In genomic region chr15:71352765-71353164, GRCh38 we compare ENCODE assay signal across 21 cellular contexts.
DNase-seq lines count a peak whose midpoint lies in the region; ATAC-seq and TF ChIP-seq lines count a peak whose summit lies in the region.
"Had no signal": no experiment of that assay in that cellular context is flagged by ENCODE, and none has a peak within 500 bp of the region (broad histone marks: within the 10 kb centered on the region; RNA-seq: fewer than 3 reads in every experiment).

No MANE protein-coding gene starts in this region.

- H3K4me3 ChIP-seq in RWPE2 (ENCODE audit: severe bottlenecking): no peak overlapping the region
- H3K4me3 ChIP-seq in naive thymus-derived CD4-positive, alpha-beta T cell (ENCODE audit: low read length): no peak overlapping the region
- H3K4me3 ChIP-seq: GM12878, GM23248, HAP-1 had no signal

- H3K27ac Mint-ChIP-seq in endothelial cell (ENCODE audit: unreplicated experiment): peak overlapping the region; percentile 55
- H3K27ac Mint-ChIP-seq in naive thymus-derived CD4-positive, alpha-beta T cell: no peak overlapping the region
- H3K27ac Mint-ChIP-seq: CD8-positive, alpha-beta memory T cell; IgD-negative memory B cell had no signal

- intact Hi-C loops in naive thymus-derived CD4-positive, alpha-beta T cell (cut with micrococcal nuclease): no loop called here

- POLR2A ChIA-PET in naive thymus-derived CD4-positive, alpha-beta T cell (lab: Charles Lee): no interaction called here

- CTCF ChIA-PET in naive thymus-derived CD4-positive, alpha-beta T cell (lab: Charles Lee): no interaction called here

- H3K27ac ChIP-seq in RWPE2 (ENCODE audit: poor library complexity, severe bottlenecking): peak overlapping the region; percentile 45
- no peak overlapping the region for H3K27ac ChIP-seq in naive thymus-derived CD4-positive, alpha-beta T cell (ENCODE audit: low read depth, low read length)
- H3K27ac ChIP-seq: GM23248, HL-60 had no signal

- no peaks in the 10 kb centered on the region for H3K9me3 ChIP-seq in RWPE2 (ENCODE audit: severe bottlenecking)
- no peaks in the 10 kb centered on the region for H3K9me3 ChIP-seq in naive thymus-derived CD4-positive, alpha-beta T cell (ENCODE audit: control insufficient read depth in 2 of 3, low read length in 3 of 3)
- H3K9me3 ChIP-seq: BE2C, HAP-1 had no signal

- H3K36me3 Mint-ChIP-seq in endothelial cell (ENCODE audit: low read depth, unreplicated experiment): no peaks in the 10 kb centered on the region
- no peaks in the 10 kb centered on the region for H3K36me3 Mint-ChIP-seq in naive thymus-derived CD4-positive, alpha-beta T cell
- H3K36me3 Mint-ChIP-seq: CD4-positive, CD25-positive, alpha-beta regulatory T cell; CD8-positive, alpha-beta memory T cell; IgD-negative memory B cell had no signal

- H3K4me3 Mint-ChIP-seq in endothelial cell (ENCODE audit: unreplicated experiment): no peak overlapping the region
- peak overlapping the region in 1 of 10 donors; percentile 27 for H3K4me3 Mint-ChIP-seq in naive thymus-derived CD4-positive, alpha-beta T cell
- H3K4me3 Mint-ChIP-seq: CD4-positive, CD25-positive, alpha-beta regulatory T cell; CD8-positive, alpha-beta memory T cell; IgD-negative memory B cell had no signal

- DNase-seq in RWPE2 (ENCODE audit: low spot score) (no peak), endothelial cell (ENCODE audit: low spot score) (no peak), omental fat pad (ENCODE audit: low spot score) (no peak), NCI-H1092 (lab: John Stamatoyannopoulos, UW) (no peak), cerebellar cortex (ENCODE audit: low spot score) (no peak)
- no peak for DNase-seq in naive thymus-derived CD4-positive, alpha-beta T cell
- DNase-seq: ACHN; BE2C; C1 segment of cervical spinal cord; CD4-positive, CD25-positive, alpha-beta regulatory T cell; CD8-positive, alpha-beta memory T cell; COR-L47; DMS 273 treated with DMSO at 0.1 percent for 48 hours; DMS53; DND-41; EL; GM23248 had no signal

- H3K36me3 ChIP-seq in RWPE2 (ENCODE audit: low read depth): peaks cover 58% of the 10 kb centered on the region
- no peaks in the 10 kb centered on the region for H3K36me3 ChIP-seq in naive thymus-derived CD4-positive, alpha-beta T cell (ENCODE audit: control insufficient read depth in 2 of 3, insufficient read depth in 3 of 3, low read length in 3 of 3)
- H3K36me3 ChIP-seq: BE2C, HAP-1 had no signal

- no peaks in the 10 kb centered on the region for H3K27me3 ChIP-seq in RWPE2 (ENCODE audit: insufficient read depth, poor library complexity, severe bottlenecking)
- no peaks in the 10 kb centered on the region for H3K27me3 ChIP-seq in naive thymus-derived CD4-positive, alpha-beta T cell (ENCODE audit: control insufficient read depth in 2 of 2, insufficient read depth in 2 of 2, low read length in 2 of 2)
- H3K27me3 ChIP-seq: BE2C had no signal

- H3K9me3 Mint-ChIP-seq in endothelial cell (ENCODE audit: unreplicated experiment): no peaks in the 10 kb centered on the region
- H3K9me3 Mint-ChIP-seq in naive thymus-derived CD4-positive, alpha-beta T cell: peaks cover 0 to 4% (median 0%) of the 10 kb centered on the region in 11 donors
- H3K9me3 Mint-ChIP-seq: CD4-positive, CD25-positive, alpha-beta regulatory T cell had no signal

- peaks cover 7% of the 10 kb centered on the region for H3K4me1 Mint-ChIP-seq in endothelial cell (ENCODE audit: unreplicated experiment)
- peaks cover 0 to 23% (median 7%) of the 10 kb centered on the region in 7 donors for H3K4me1 Mint-ChIP-seq in naive thymus-derived CD4-positive, alpha-beta T cell
- H3K4me1 Mint-ChIP-seq: IgD-negative memory B cell had no signal

- H3K4me1 ChIP-seq in RWPE2 (ENCODE audit: insufficient read depth, poor library complexity, severe bottlenecking): peaks cover 30% of the 10 kb centered on the region
- H3K4me1 ChIP-seq in naive thymus-derived CD4-positive, alpha-beta T cell (ENCODE audit: control insufficient read depth in 2 of 2, insufficient read depth in 2 of 2, low read length in 2 of 2): no peaks in the 10 kb centered on the region
- H3K4me1 ChIP-seq: BE2C had no signal

- ATAC-seq in RWPE2 (ENCODE audit: low read depth) (no peak), omental fat pad (ENCODE audit: low FRiP score) (peak; percentile 39)
- ATAC-seq in naive thymus-derived CD4-positive, alpha-beta T cell: no peak
- ATAC-seq: GM12878 had no signal

- no peaks in the 10 kb centered on the region for H3K27me3 Mint-ChIP-seq in endothelial cell (ENCODE audit: unreplicated experiment)
- peaks cover 8 to 16% (median 11%) of the 10 kb centered on the region in 5 donors for H3K27me3 Mint-ChIP-seq in naive thymus-derived CD4-positive, alpha-beta T cell

- TF ChIP-seq CTCF in RWPE2 (IDR thresholded peaks at IDR 0.05; ENCODE audit: poor library complexity, severe bottlenecking) (no peak), endothelial cell (IDR thresholded peaks at IDR 0.05; ENCODE audit: unreplicated experiment) (no peak), omental fat pad (IDR thresholded peaks at IDR 0.05) (no peak)
